Comparison of ENCODE assay signal across 8 cellular contexts in genomic region chr11:11841121-11841604, GRCh38. TPM values are rescaled to one million over a fixed set of nuclear protein-coding genes. Genes with fewer than 3 reads are reported as not detected.
DNase-seq lines count a peak whose midpoint lies in the region; ATAC-seq and TF ChIP-seq lines count a peak whose summit lies in the region.

No MANE protein-coding gene starts in this region.

- H2BK15ac ChIP-seq in neuronal stem cell (ENCODE audit: low read length): peak overlapping the region; percentile 13

- no peaks in the 10 kb centered on the region for H3K27me3 ChIP-seq in neuronal stem cell (ENCODE audit: control insufficient read depth in 3 of 3, insufficient read depth in 3 of 3, low read depth in 1 of 3, low read length in 3 of 3)

- H2BK12ac ChIP-seq in neuronal stem cell (ENCODE audit: low read length): no peak overlapping the region

- peak overlapping the region; percentile 68 for H3K18ac ChIP-seq in neuronal stem cell (ENCODE audit: low read length)

- H3K23ac ChIP-seq in neuronal stem cell (ENCODE audit: low read depth, low read length, poor library complexity): no peak overlapping the region

- H3K4me3 ChIP-seq in fibroblast of the aortic adventitia (ENCODE audit: low read depth, low read length) (peak overlapping the region; percentile 75), neuronal stem cell (ENCODE audit: low read length in 2 of 2) (peak overlapping the region; percentile 76 to 94)

- ATAC-seq in GM19035 (IDR thresholded peaks at IDR 0.05; ENCODE audit: unreplicated experiment) (peak; percentile 4), GM18861 (IDR thresholded peaks at IDR 0.05; ENCODE audit: unreplicated experiment) (no peak)

- H3K79me1 ChIP-seq in neuronal stem cell (ENCODE audit: low read depth, low read length): peaks cover 2% of the 10 kb centered on the region

- no peak overlapping the region for H4K91ac ChIP-seq in neuronal stem cell (ENCODE audit: low read depth, low read length, poor library complexity)

- no CpG with 5 or more reads among the region's 17 CpGs for WGBS in neuronal stem cell (ENCODE audit: extremely low coverage in 2 of 2, insufficient read length in 2 of 2, insufficient replicate concordance in 1 of 2), 2 donors

- H2BK120ac ChIP-seq in neuronal stem cell (ENCODE audit: low read depth, low read length): no peak overlapping the region

- TF ChIP-seq CTCF in fibroblast of the aortic adventitia (IDR thresholded peaks at IDR 0.05; ENCODE audit: insufficient read depth, low read length): no peak

- H2AFZ ChIP-seq in neuronal stem cell (ENCODE audit: low read length): peak overlapping the region; percentile 92

- H4K8ac ChIP-seq in neuronal stem cell (ENCODE audit: low read depth, low read length): no peak overlapping the region

- no peak overlapping the region for H3K4ac ChIP-seq in neuronal stem cell (ENCODE audit: low read length)

- no peak overlapping the region for H2AK5ac ChIP-seq in neuronal stem cell (ENCODE audit: low read depth, low read length)

- H3K4me2 ChIP-seq in neuronal stem cell (ENCODE audit: insufficient read depth, low read length, poor library complexity, severe bottlenecking): peak overlapping the region; percentile 67

- H3K9me3 ChIP-seq in neuronal stem cell (replicated peaks in 1 of 2; ENCODE audit: control insufficient read depth in 2 of 2, insufficient read depth in 1 of 2, low read depth in 1 of 2, low read length in 2 of 2): no peaks in the 10 kb centered on the region

- no peaks in the 10 kb centered on the region for H3K36me3 ChIP-seq in neuronal stem cell (replicated peaks in 1 of 2; ENCODE audit: control insufficient read depth in 2 of 2, insufficient read depth in 2 of 2, low read length in 2 of 2)

- H3K27ac ChIP-seq in neuronal stem cell (replicated peaks; ENCODE audit: low read length): peak overlapping the region; percentile 96

- H2BK5ac ChIP-seq in neuronal stem cell (ENCODE audit: low read length): peak overlapping the region; percentile 99

- H3K14ac ChIP-seq in neuronal stem cell (ENCODE audit: low read length): no peak overlapping the region

- peaks cover 0 to 10% of the 10 kb centered on the region in 2 donors for H3K4me1 ChIP-seq in neuronal stem cell (ENCODE audit: control insufficient read depth in 2 of 2, insufficient read depth in 1 of 2, low read depth in 1 of 2, low read length in 2 of 2)

- H3K9ac ChIP-seq in neuronal stem cell (ENCODE audit: low read depth, low read length, poor library complexity): peak overlapping the region; percentile 66

- DNase-seq in CD1c-positive myeloid dendritic cell (ENCODE audit: extremely low spot score) (peak; percentile 45), HT-29 (ENCODE audit: low spot score) (peak; percentile 53), SK-N-DZ (ENCODE audit: low spot score) (peak; percentile 54), fibroblast of the aortic adventitia (ENCODE audit: low read depth) (peak; percentile 35), neuronal stem cell (ENCODE audit: low spot score) (no peak), retina (no peak)

RNA-seq across cellular contexts. Expression of gene USP47, which starts 0.6 kb away (rescaled TPM):
- 26.9 and 29.0 TPM in 2 replicates for total RNA-seq in HT-29 (2014; rRNA removed; shearing (Covaris generic))
- 23.4 and 28.2 TPM in 2 replicates for polyA plus RNA-seq in SK-N-DZ (2014; cell fraction: cytosol; rRNA removed)
- polyA plus RNA-seq in SK-N-DZ (2014; cell fraction: nucleus; rRNA removed): 43.6 and 45.9 TPM in 2 replicates
- 59.8 and 95.2 TPM in 2 replicates for total RNA-seq in fibroblast of the aortic adventitia (ENCODE audit: low replicate concordance)
- polyA plus RNA-seq in neuronal stem cell (2013, experiment 1 of 2): 26.5 TPM
- polyA plus RNA-seq in neuronal stem cell (2013, experiment 2 of 2): 27.4 TPM

Comparison
In these comparisons a context has a peak if more than half of its experiments do, and no peak if none do; other contexts are left out.
1. DNase-seq: peak in CD1c-positive myeloid dendritic cell (single experiment), HT-29 (single experiment), SK-N-DZ (single experiment) and fibroblast of the aortic adventitia (single experiment); none in neuronal stem cell (single experiment) and retina (single experiment).